Comparison of ENCODE assay signal across 8 cellular contexts in the genomic region with DNA sequence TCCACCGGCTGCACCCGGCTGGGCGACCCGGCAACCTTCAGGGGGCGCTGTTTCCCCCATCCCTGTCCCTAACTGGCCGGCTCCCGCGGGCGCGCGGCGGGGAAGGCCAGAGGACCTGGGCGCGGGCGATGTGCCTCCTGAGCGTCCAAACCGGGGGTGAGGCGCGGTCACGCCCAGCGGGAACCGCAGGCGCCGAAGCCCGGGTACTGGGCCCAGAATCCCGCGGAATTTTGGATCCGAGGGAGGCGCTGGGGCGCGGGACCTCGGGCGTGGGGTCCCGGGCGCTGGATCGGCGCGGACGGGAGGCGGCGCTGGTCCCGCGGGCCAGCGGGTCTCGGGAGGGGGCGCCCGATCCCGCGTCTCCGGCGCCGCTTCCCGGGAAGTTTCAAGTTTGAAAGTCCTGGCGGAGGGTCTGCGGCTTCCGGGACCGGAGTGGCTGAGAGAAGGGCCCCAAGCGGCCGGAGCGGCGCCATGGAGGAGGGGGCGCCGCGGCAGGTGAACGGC. TPM values are rescaled to one million over a fixed set of nuclear protein-coding genes. Genes with fewer than 3 reads are reported as not detected.
DNase-seq lines count a peak whose midpoint lies in the region; ATAC-seq, FAIRE-seq and TF ChIP-seq lines count a peak whose summit lies in the region.

A gene (plus strand): TSS at position 59 of the 504 bp plus-strand sequence. CDS start 413 bp downstream, at position 472.

- no peak for FAIRE-seq in pancreas (lab: Jason Lieb, UNC)

- DNase-seq in DMS53 (lab: John Stamatoyannopoulos, UW) = peak; percentile 94
- DNase-seq in Jurkat, Clone E6-1 (ENCODE audit: low read depth, low spot score) = no peak
- no peak for DNase-seq in SK-N-MC (ENCODE audit: low read depth, low spot score)
- DNase-seq in activated naive CD4-positive, alpha-beta T cell treated with anti-CD3 and anti-CD28 coated beads, Interleukin-2, amount 50 U/mL, for 16 hours = peak; percentile 85
- DNase-seq in glutamatergic neuron = peak; percentile 98
- peak; percentile 81 to 99 (median 88) for DNase-seq in pancreas
- peak; percentile 69 to 80 for DNase-seq in tibial nerve (ENCODE audit: low spot score in 2 of 2)

- peak in 1 of 2 donors; percentile 31 for TF ChIP-seq EP300 in tibial nerve (IDR thresholded peaks at IDR 0.05)

- H3K9me3 Mint-ChIP-seq in glutamatergic neuron (ENCODE audit: unreplicated experiment) = no peaks in the 10 kb centered on the region

- H3K27me3 ChIP-seq in pancreas (no peaks in the 10 kb centered on the region), tibial nerve (no peaks in the 10 kb centered on the region)

- H3K36me3 ChIP-seq in SK-N-MC (ENCODE audit: insufficient read depth, low read length) (peaks cover 1% of the 10 kb centered on the region), pancreas (no peaks in the 10 kb centered on the region), tibial nerve (peaks cover 0 to 11% (median 0%) of the 10 kb centered on the region in 3 donors)

- H3K4me3 ChIP-seq in Jurkat, Clone E6-1 (ENCODE audit: low read length) = peak within 1 kb of the TSS; percentile 55
- H3K4me3 ChIP-seq in SK-N-MC (peak within 1 kb of the TSS; percentile 91), pancreas (peak within 1 kb of the TSS; percentile 57 to 87 (median 71)), tibial nerve (peak within 1 kb of the TSS; percentile 63 to 90 (median 74))

- peak within 1 kb of the TSS; percentile 78 for H3K4me3 Mint-ChIP-seq in glutamatergic neuron (ENCODE audit: unreplicated experiment)

- 1% methylated on average over 41 to 65 of the region's 65 CpGs for WGBS in pancreas, 2 donors
- 0% methylated on average over 21 to 35 of the region's 65 CpGs for WGBS in tibial nerve, 2 donors

- no peak within 1 kb of the TSS for H3K27ac Mint-ChIP-seq in glutamatergic neuron (ENCODE audit: unreplicated experiment)

- no peaks in the 10 kb centered on the region for H3K9me3 ChIP-seq in SK-N-MC (ENCODE audit: low read depth, low read length)
- H3K9me3 ChIP-seq in pancreas = no peaks in the 10 kb centered on the region
- H3K9me3 ChIP-seq in tibial nerve = no peaks in the 10 kb centered on the region

- peaks cover 3% of the 10 kb centered on the region for H3K27me3 Mint-ChIP-seq in glutamatergic neuron (ENCODE audit: unreplicated experiment)

- TF ChIP-seq CTCF in glutamatergic neuron (IDR thresholded peaks at IDR 0.05; ENCODE audit: partially characterized antibody, unreplicated experiment) (peak; percentile 98), pancreas (IDR thresholded peaks at IDR 0.05) (peak; percentile 88 to 92 (median 90)), tibial nerve (IDR thresholded peaks at IDR 0.05) (peak; percentile 89 to 94 (median 91))

- intact Hi-C loops in pancreas (cut with DNase I) = no loop called here

- peak within 1 kb of the TSS; percentile 85 for H3K9ac ChIP-seq in SK-N-MC (ENCODE audit: insufficient read length)

- H3K27ac ChIP-seq in SK-N-MC (peak within 1 kb of the TSS; percentile 78), pancreas (peak within 1 kb of the TSS; percentile 25 to 71 (median 40)), tibial nerve (peak within 1 kb of the TSS; percentile 55 to 86 (median 83))

- no peaks in the 10 kb centered on the region for H3K4me1 Mint-ChIP-seq in glutamatergic neuron (ENCODE audit: low read depth, unreplicated experiment)

- H3K36me3 Mint-ChIP-seq in glutamatergic neuron (ENCODE audit: unreplicated experiment) = no peaks in the 10 kb centered on the region

- no peak for TF ChIP-seq POLR2A in tibial nerve (IDR thresholded peaks at IDR 0.05)

- peaks cover 0 to 6% (median 0%) of the 10 kb centered on the region in 3 donors for H3K4me1 ChIP-seq in pancreas
- peaks cover 0 to 16% (median 4%) of the 10 kb centered on the region in 4 donors for H3K4me1 ChIP-seq in tibial nerve

- peak; percentile 67 for ATAC-seq in GM21515 (IDR thresholded peaks at IDR 0.05; ENCODE audit: unreplicated experiment)
- ATAC-seq in pancreas = peak; percentile 90 to 95 (median 93)

RNA-seq across cellular contexts. Expression of the gene that starts here (rescaled TPM):
- polyA plus RNA-seq in Jurkat, Clone E6-1 (2012; ENCODE audit: insufficient read depth, insufficient read length) = 22.0 TPM
- 4.3 TPM for total RNA-seq in glutamatergic neuron (ENCODE audit: unreplicated experiment)
- total RNA-seq in pancreas = 1 to 10 TPM; 2.5 to 4.3 (median 3.7) TPM
- polyA plus RNA-seq in pancreas = 10 to 100 TPM; 10.0 to 11.0 TPM
- 10 to 100 TPM in 2 of 4 donors, 1 to 10 TPM in 2; 6.6 to 17.1 (median 8.9) TPM for total RNA-seq in tibial nerve

Comparison
In these comparisons a context has a peak if more than half of its experiments do, and no peak if none do; other contexts are left out.
1. DNase-seq: peak in DMS53 (single experiment), activated naive CD4-positive, alpha-beta T cell treated with anti-CD3 and anti-CD28 coated beads, Interleukin-2, amount 50 U/mL, for 16 hours (single experiment), glutamatergic neuron (single experiment), pancreas (6 of 6) and tibial nerve (2 of 2); none in Jurkat, Clone E6-1 (single experiment) and SK-N-MC (single experiment).
2. Peak in every context shown above with its lines, with median percentiles within 50 percentile points of each other: H3K4me3 ChIP-seq, H3K27ac ChIP-seq and CTCF ChIP-seq.